3 cellular contexts compared by ENCODE assay signal in genomic region chr1:168333562-168334256, GRCh38.
TF ChIP-seq lines count a peak whose summit lies in the region.

No MANE protein-coding gene starts in this region.

TF ChIP-seq in SK-N-SH, 30 proteins besides CTCF, POLR2A, EP300 and RAD21 (continued from another document):
- TF ChIP-seq REST (IDR thresholded peaks at IDR 0.05; ENCODE audit: low read depth, low read length) (no peak), RXRA (IDR thresholded peaks at IDR 0.05; ENCODE audit: borderline replicate concordance, low read depth) (no peak), USF1 (IDR thresholded peaks at IDR 0.05; ENCODE audit: borderline replicate concordance, low read depth) (no peak), TCF12 (IDR thresholded peaks at IDR 0.05) (no peak), ZBTB33 (IDR thresholded peaks at IDR 0.05; ENCODE audit: borderline replicate concordance, low read depth) (no peak), TEAD4 (IDR thresholded peaks at IDR 0.05; ENCODE audit: borderline replicate concordance, insufficient read depth) (no peak), FOXM1 (IDR thresholded peaks at IDR 0.05; ENCODE audit: low read depth) (no peak)

TF ChIP-seq in SK-N-SH treated with all-trans-retinoic acid at 6 μM for 48 hours, 23 proteins besides CTCF, POLR2A, EP300 and RAD21 (continued from another document):
- TF ChIP-seq PATZ1 (CRISPR knock-in tag; IDR thresholded peaks at IDR 0.05; ENCODE audit: borderline replicate concordance) (no peak), TSHZ2 (CRISPR knock-in tag; IDR thresholded peaks at IDR 0.05) (no peak), ZFP30 (CRISPR knock-in tag; IDR thresholded peaks at IDR 0.05) (no peak), ZNF70 (CRISPR knock-in tag; IDR thresholded peaks at IDR 0.05) (no peak), SNAI2 (CRISPR knock-in tag; IDR thresholded peaks at IDR 0.05) (no peak), POU6F1 (CRISPR knock-in tag; IDR thresholded peaks at IDR 0.05; ENCODE audit: borderline replicate concordance, low read depth) (no peak), RARB (CRISPR knock-in tag; IDR thresholded peaks at IDR 0.05) (no peak)

TF ChIP-seq in WTC11, 78 proteins besides CTCF, POLR2A, EP300 and RAD21 (continued from another document):
- TF ChIP-seq ZBTB43 (CRISPR knock-in tag; IDR thresholded peaks at IDR 0.05) = no peak
- TF ChIP-seq ZSCAN18 (CRISPR knock-in tag; IDR thresholded peaks at IDR 0.05) = 0 out of 2 replicates have a peak, but pooled peaks have one; percentile 23
